9 cellular contexts compared by ENCODE assay signal in genomic region chr18:13217466-13217961, GRCh38. TPM values are rescaled to one million over a fixed set of nuclear protein-coding genes. Genes with fewer than 3 reads are reported as not detected.
DNase-seq lines count a peak whose midpoint lies in the region; ATAC-seq and TF ChIP-seq lines count a peak whose summit lies in the region.
"Had no signal": no experiment of that assay in that cellular context is flagged by ENCODE, and none has a peak within 500 bp of the region (broad histone marks: within the 10 kb centered on the region; RNA-seq: fewer than 3 reads in every experiment).

No MANE protein-coding gene starts in this region.

- DNase-seq in DMS53 (lab: John Stamatoyannopoulos, UW), result peak; percentile 79
- DNase-seq in DMS53 treated with DMSO at 0.1 percent for 48 hours (lab: John Stamatoyannopoulos, UW; ENCODE audit: unreplicated experiment), result no peak
- peak; percentile 67 for DNase-seq in HuH-7 (ENCODE audit: low spot score)
- peak; percentile 68 for DNase-seq in activated CD4-positive, CD25-positive, alpha-beta regulatory T cell treated with anti-CD3 and anti-CD28 coated beads, Interleukin-2, amount 50 U/mL, for 72 hours
- peak; percentile 84 for DNase-seq in coronary artery (ENCODE audit: low spot score)
- DNase-seq in right lobe of liver, result peak; percentile 76 to 79 (median 78)
- peak; percentile 10 to 61 (median 20) for DNase-seq in stimulated activated CD4-positive, alpha-beta T cell treated with anti-CD3 and anti-CD28 coated beads, TNF-alpha, amount 100 ng/mL, for 24 hours (ENCODE audit: low read depth in 3 of 3)
- DNase-seq in NCI-H1694 treated with DMSO at 0.1 percent for 48 hours (lab: John Stamatoyannopoulos, UW), result no peak

- intact Hi-C loops in right lobe of liver (cut with DNase I), result loop anchor here in 1 of 2 donors (5.0 kb wide), 1 partner anchor 325 kb away; no protein-coding TSS in a partner anchor

- H3K4me3 ChIP-seq in coronary artery, result peak overlapping the region; percentile 90
- peak overlapping the region; percentile 78 to 84 (median 81) for H3K4me3 ChIP-seq in right lobe of liver

- peaks cover 0 to 43% (median 19%) of the 10 kb centered on the region in 4 donors for H3K4me1 ChIP-seq in right lobe of liver

- ATAC-seq in right lobe of liver, result peak; percentile 37 to 62 (median 53)

- WGBS in right lobe of liver (ENCODE audit: insufficient coverage, low coverage, low lambda C conversion rate, missing lambda C conversion rate), result 0% methylated on average over 4 of the region's 64 CpGs

- H3K9me3 ChIP-seq in right lobe of liver, result no peaks in the 10 kb centered on the region

- TF ChIP-seq CTCF in coronary artery (IDR thresholded peaks at IDR 0.05), result no peak
- TF ChIP-seq CTCF in right lobe of liver (IDR thresholded peaks at IDR 0.05), result no peak

- no peaks in the 10 kb centered on the region for H3K36me3 ChIP-seq in right lobe of liver

- TF ChIP-seq POLR2A in right lobe of liver (IDR thresholded peaks at IDR 0.05), result peak; percentile 35

- H3K27me3 ChIP-seq in right lobe of liver, result no peaks in the 10 kb centered on the region

- peak overlapping the region; percentile 89 to 91 for H3K27ac ChIP-seq in coronary artery
- H3K27ac ChIP-seq in right lobe of liver, result peak overlapping the region; percentile 73 to 80 (median 74)
- H3K27ac ChIP-seq: epithelial cell of prostate had no signal

RNA-seq across cellular contexts. Expression of gene LDLRAD4, which starts 1.0 kb away (rescaled TPM):
- 10 to 100 TPM; 10.6 to 66.4 (median 18.7) TPM for total RNA-seq in right lobe of liver

Comparison
In these comparisons a context has a peak if more than half of its experiments do, and no peak if none do; other contexts are left out.
1. DNase-seq: peak in DMS53 (single experiment), HuH-7 (single experiment), activated CD4-positive, CD25-positive, alpha-beta regulatory T cell treated with anti-CD3 and anti-CD28 coated beads, Interleukin-2, amount 50 U/mL, for 72 hours (single experiment), coronary artery (single experiment), right lobe of liver (3 of 3) and stimulated activated CD4-positive, alpha-beta T cell treated with anti-CD3 and anti-CD28 coated beads, TNF-alpha, amount 100 ng/mL, for 24 hours (3 of 3); none in DMS53 treated with DMSO at 0.1 percent for 48 hours (single experiment) and NCI-H1694 treated with DMSO at 0.1 percent for 48 hours (single experiment).